19 cellular contexts compared by ENCODE assay signal in genomic region chr16:85638695-85639409, GRCh38. TPM values are rescaled to one million over a fixed set of nuclear protein-coding genes. Genes with fewer than 3 reads are reported as not detected.
DNase-seq lines count a peak whose midpoint lies in the region; ATAC-seq and TF ChIP-seq lines count a peak whose summit lies in the region.
"Had no signal": no experiment of that assay in that cellular context is flagged by ENCODE, and none has a peak within 500 bp of the region (broad histone marks: within the 10 kb centered on the region; RNA-seq: fewer than 3 reads in every experiment).

No MANE protein-coding gene starts in this region.

- no peak overlapping the region for H3K9ac ChIP-seq in neural progenitor cell

- intact Hi-C loops in stomach (cut with DNase I; ENCODE audit: low total_unique reads), result no loop called here

- POLR2A ChIA-PET in activated CD4-positive, alpha-beta T cell treated with anti-CD3 and anti-CD28 coated beads, Interleukin-2, amount 10 ng/mL, durations not matched to agents 7 days and 5 days (lab: Charles Lee), result no interaction called here

- H3F3A ChIP-seq in neural progenitor cell (ENCODE audit: low read depth), result no peaks in the 10 kb centered on the region

- H3K4me3 ChIP-seq in stomach (no peak overlapping the region), neural progenitor cell (no peak overlapping the region)
- H3K4me3 ChIP-seq: right lobe of liver had no signal

- H3K36me3 ChIP-seq in stomach (peaks cover 8 to 37% (median 27%) of the 10 kb centered on the region in 4 donors), neural progenitor cell (no peaks in the 10 kb centered on the region)
- H3K36me3 ChIP-seq: right lobe of liver had no signal

- H3K27me3 Mint-ChIP-seq in activated CD4-positive, alpha-beta T cell treated with anti-CD3 and anti-CD28 coated beads, Interleukin-2, amount 10 ng/mL, durations not matched to agents 7 days and 5 days, result no peaks in the 10 kb centered on the region
- H3K27me3 Mint-ChIP-seq in brain, result peaks cover 3% of the 10 kb centered on the region
- H3K27me3 Mint-ChIP-seq in memory B cell, result no peaks in the 10 kb centered on the region
- no peaks in the 10 kb centered on the region for H3K27me3 Mint-ChIP-seq in neural progenitor cell (ENCODE audit: insufficient read depth, low read depth)
- H3K27me3 Mint-ChIP-seq: stimulated activated naive B cell treated with anti-CD40 and anti-IgM and Interleukin-4, amounts not matched to agents 10 μg/mL and 1 μg/mL and 100 μg/mL, for 72 hours; type B pancreatic cell had no signal

- H3K4me2 ChIP-seq in neural progenitor cell, result no peak overlapping the region

- H3K27ac ChIP-seq in stomach (peak overlapping the region; percentile 31 to 72 (median 65)), neural progenitor cell (no peak overlapping the region)
- H3K27ac ChIP-seq: right lobe of liver had no signal

- no peak for TF ChIP-seq POLR2A in stomach (IDR thresholded peaks at IDR 0.05)

- H4K20me1 ChIP-seq in neural progenitor cell (ENCODE audit: low read depth), result peaks cover 23% of the 10 kb centered on the region

- peaks cover 94 to 100% (median 99%) of the 10 kb centered on the region in 4 donors for H3K4me1 ChIP-seq in stomach
- H3K4me1 ChIP-seq in neural progenitor cell, result peaks cover 3% of the 10 kb centered on the region

- 48 to 78% (median 61%) methylated on average over 25 to 26 of the region's 26 CpGs for WGBS in stomach, 5 donors

- H3K4me3 Mint-ChIP-seq in activated CD4-positive, alpha-beta T cell treated with anti-CD3 and anti-CD28 coated beads, Interleukin-2, amount 10 ng/mL, durations not matched to agents 7 days and 5 days, result no peak overlapping the region
- H3K4me3 Mint-ChIP-seq in brain (peak overlapping the region in 2 of 5 experiments; percentile 52 to 64), memory B cell (no peak overlapping the region), neural progenitor cell (no peak overlapping the region)
- H3K4me3 Mint-ChIP-seq: activated CD8-positive, alpha-beta T cell treated with anti-CD3 and anti-CD28 coated beads, Interleukin-2, amount 10 ng/mL, durations not matched to agents 7 days and 5 days; activated naive CD4-positive, alpha-beta T cell treated with anti-CD3 and anti-CD28 coated beads for 36 hours; activated T-cell treated with anti-CD3 and anti-CD28 coated beads, Interleukin-2, amount 50 U/mL, for 4 hours; HFFc6; stimulated activated naive B cell treated with anti-CD40 and anti-IgM and Interleukin-4, amounts not matched to agents 10 μg/mL and 1 μg/mL and 100 μg/mL, for 72 hours; type B pancreatic cell had no signal

- H3K9me3 ChIP-seq in stomach (no peaks in the 10 kb centered on the region), neural progenitor cell (ENCODE audit: low read depth) (no peaks in the 10 kb centered on the region)
- H3K9me3 ChIP-seq: right lobe of liver had no signal

- H3K9me3 Mint-ChIP-seq in activated CD4-positive, alpha-beta T cell treated with anti-CD3 and anti-CD28 coated beads, Interleukin-2, amount 10 ng/mL, durations not matched to agents 7 days and 5 days, result no peaks in the 10 kb centered on the region
- no peaks in the 10 kb centered on the region for H3K9me3 Mint-ChIP-seq in brain
- no peaks in the 10 kb centered on the region for H3K9me3 Mint-ChIP-seq in memory B cell
- H3K9me3 Mint-ChIP-seq in neural progenitor cell, result no peaks in the 10 kb centered on the region
- H3K9me3 Mint-ChIP-seq: activated naive CD4-positive, alpha-beta T cell treated with anti-CD3 and anti-CD28 coated beads for 36 hours; activated T-cell treated with anti-CD3 and anti-CD28 coated beads, Interleukin-2, amount 50 U/mL, for 4 hours; HFFc6; stimulated activated naive B cell treated with anti-CD40 and anti-IgM and Interleukin-4, amounts not matched to agents 10 μg/mL and 1 μg/mL and 100 μg/mL, for 72 hours; type B pancreatic cell had no signal

- peaks cover 63% of the 10 kb centered on the region for H3K79me2 ChIP-seq in neural progenitor cell (ENCODE audit: low read depth)

- no peak for DNase-seq in activated CD4-positive, alpha-beta T cell treated with anti-CD3 and anti-CD28 coated beads, Interleukin-2, amount 10 ng/mL, durations not matched to agents 7 days and 5 days
- DNase-seq in activated CD4-positive, alpha-beta T cell treated with anti-CD3 and anti-CD28 coated beads, Interleukin-2, amount 50 U/mL, for 1 hour, result no peak
- DNase-seq in memory B cell (ENCODE audit: low spot score in 2 of 2) (no peak), stomach (peak; percentile 49), neural progenitor cell (ENCODE audit: low spot score) (no peak)
- DNase-seq: 8988T; activated CD4-positive, CD25-positive, alpha-beta regulatory T cell; activated CD8-positive, alpha-beta T cell treated with anti-CD3 and anti-CD28 coated beads, Interleukin-2, amount 10 ng/mL, durations not matched to agents 7 days and 5 days; activated naive CD4-positive, alpha-beta T cell treated with anti-CD3 and anti-CD28 coated beads for 36 hours; activated T-cell treated with anti-CD3 and anti-CD28 coated beads, Interleukin-2, amount 50 U/mL, for 4 hours; effector memory CD4-positive, alpha-beta T cell; EL; HFFc6; stimulated activated naive B cell treated with anti-CD40 and anti-IgM and Interleukin-4, amounts not matched to agents 10 μg/mL and 1 μg/mL and 100 μg/mL, for 72 hours had no signal

- H3K27me3 ChIP-seq in stomach (no peaks in the 10 kb centered on the region), neural progenitor cell (no peaks in the 10 kb centered on the region)
- H3K27me3 ChIP-seq: right lobe of liver had no signal

- no peak for TF ChIP-seq EP300 in stomach (IDR thresholded peaks at IDR 0.05)

- ATAC-seq in memory B cell (ENCODE audit: low read depth) (no peak), GM18498 (IDR thresholded peaks at IDR 0.05; ENCODE audit: unreplicated experiment) (no peak), GM21786 (IDR thresholded peaks at IDR 0.05; ENCODE audit: unreplicated experiment) (no peak)
- ATAC-seq: activated CD8-positive, alpha-beta T cell treated with anti-CD3 and anti-CD28 coated beads, Interleukin-2, amount 10 ng/mL, durations not matched to agents 7 days and 5 days; activated T-cell treated with anti-CD3 and anti-CD28 coated beads, Interleukin-2, amount 50 U/mL, for 4 hours; stimulated activated naive B cell treated with anti-CD40 and anti-IgM and Interleukin-4, amounts not matched to agents 10 μg/mL and 1 μg/mL and 100 μg/mL, for 72 hours had no signal

- H2AFZ ChIP-seq in neural progenitor cell (replicated peaks), result no peak overlapping the region

- peak overlapping the region; percentile 25 for H3K27ac Mint-ChIP-seq in activated CD4-positive, alpha-beta T cell treated with anti-CD3 and anti-CD28 coated beads, Interleukin-2, amount 10 ng/mL, durations not matched to agents 7 days and 5 days
- peak overlapping the region in 4 of 5 experiments; percentile 36 to 98 (median 90) for H3K27ac Mint-ChIP-seq in brain
- H3K27ac Mint-ChIP-seq in memory B cell, result peak overlapping the region; percentile 83
- no peak overlapping the region for H3K27ac Mint-ChIP-seq in neural progenitor cell
- H3K27ac Mint-ChIP-seq: activated CD8-positive, alpha-beta T cell treated with anti-CD3 and anti-CD28 coated beads, Interleukin-2, amount 10 ng/mL, durations not matched to agents 7 days and 5 days; activated naive CD4-positive, alpha-beta T cell treated with anti-CD3 and anti-CD28 coated beads for 36 hours; HFFc6; stimulated activated naive B cell treated with anti-CD40 and anti-IgM and Interleukin-4, amounts not matched to agents 10 μg/mL and 1 μg/mL and 100 μg/mL, for 72 hours; type B pancreatic cell had no signal

- no peaks in the 10 kb centered on the region for H3K4me1 Mint-ChIP-seq in activated CD4-positive, alpha-beta T cell treated with anti-CD3 and anti-CD28 coated beads, Interleukin-2, amount 10 ng/mL, durations not matched to agents 7 days and 5 days
- peaks cover 51% of the 10 kb centered on the region for H3K4me1 Mint-ChIP-seq in brain
- H3K4me1 Mint-ChIP-seq in memory B cell, result peaks cover 6% of the 10 kb centered on the region
- H3K4me1 Mint-ChIP-seq in neural progenitor cell, result peaks cover 5% of the 10 kb centered on the region

- TF ChIP-seq CTCF in brain (conservative IDR thresholded peaks at IDR 0.05), result no peak
- TF ChIP-seq CTCF in stomach (IDR thresholded peaks at IDR 0.05), result no peak
- no peak for TF ChIP-seq CTCF in neural progenitor cell (IDR thresholded peaks at IDR 0.05)

- CTCF ChIA-PET in activated CD4-positive, alpha-beta T cell treated with anti-CD3 and anti-CD28 coated beads, Interleukin-2, amount 10 ng/mL, durations not matched to agents 7 days and 5 days (lab: Charles Lee), result no interaction called here

- no peaks in the 10 kb centered on the region for H3K36me3 Mint-ChIP-seq in activated CD4-positive, alpha-beta T cell treated with anti-CD3 and anti-CD28 coated beads, Interleukin-2, amount 10 ng/mL, durations not matched to agents 7 days and 5 days (ENCODE audit: low read depth)
- H3K36me3 Mint-ChIP-seq in brain, result peaks cover 3% of the 10 kb centered on the region
- H3K36me3 Mint-ChIP-seq in memory B cell, result peaks cover 3% of the 10 kb centered on the region
- H3K36me3 Mint-ChIP-seq in neural progenitor cell, result no peaks in the 10 kb centered on the region
- H3K36me3 Mint-ChIP-seq: type B pancreatic cell had no signal

RNA-seq across cellular contexts. Expression of gene GSE1, which starts 25.7 kb away (rescaled TPM):
- total RNA-seq in activated CD4-positive, alpha-beta T cell treated with anti-CD3 and anti-CD28 coated beads, Interleukin-2, amount 10 ng/mL, durations not matched to agents 7 days and 5 days, result 10 to 100 TPM; 25.7 to 27.3 TPM
- polyA plus RNA-seq in brain (ENCODE audit: insufficient read depth, low read depth, low replicate concordance), result 127 TPM
- total RNA-seq in stomach, result 100 to 1,000 TPM in 4 of 5 donors, 10 to 100 TPM in 1; 58.2 to 294 (median 141) TPM
- 10 to 100 TPM; 11.8 to 21.1 (median 12.9) TPM for polyA plus RNA-seq in stomach
- 7.7 and 20.4 TPM in 2 replicates for total RNA-seq in neural progenitor cell (ENCODE audit: low replicate concordance)

RNA-seq across cellular contexts. Expression of gene GINS2, which starts 49.9 kb away (rescaled TPM):
- total RNA-seq in activated CD4-positive, alpha-beta T cell treated with anti-CD3 and anti-CD28 coated beads, Interleukin-2, amount 10 ng/mL, durations not matched to agents 7 days and 5 days, result 10 to 100 TPM; 49.3 to 50.0 TPM
- 38.2 TPM for polyA plus RNA-seq in brain (ENCODE audit: insufficient read depth, low read depth, low replicate concordance)
- total RNA-seq in stomach, result 1 to 10 TPM in 3 of 5 donors, under 1 TPM in 1, not detected in 1; 0.87 to 2.0 (median 1.9) TPM
- polyA plus RNA-seq in stomach, result 1 to 10 TPM; 1.5 to 3.6 (median 2.9) TPM
- 47.9 and 51.9 TPM in 2 replicates for total RNA-seq in neural progenitor cell (ENCODE audit: low replicate concordance)

Comparison
In these comparisons a context has a peak if more than half of its experiments do, and no peak if none do; other contexts are left out.
1. RNA of gene GINS2, which starts 49.9 kb away (total RNA-seq): 49.3 to 50.0 TPM in activated CD4-positive, alpha-beta T cell treated with anti-CD3 and anti-CD28 coated beads, Interleukin-2, amount 10 ng/mL, durations not matched to agents 7 days and 5 days and 47.9 to 51.9 TPM in neural progenitor cell; 0.87 to 2.0 TPM in stomach; every median in the first group is over 10 times any median in the second.